Comparison of ENCODE assay signal across 23 cellular contexts in the genomic region with DNA sequence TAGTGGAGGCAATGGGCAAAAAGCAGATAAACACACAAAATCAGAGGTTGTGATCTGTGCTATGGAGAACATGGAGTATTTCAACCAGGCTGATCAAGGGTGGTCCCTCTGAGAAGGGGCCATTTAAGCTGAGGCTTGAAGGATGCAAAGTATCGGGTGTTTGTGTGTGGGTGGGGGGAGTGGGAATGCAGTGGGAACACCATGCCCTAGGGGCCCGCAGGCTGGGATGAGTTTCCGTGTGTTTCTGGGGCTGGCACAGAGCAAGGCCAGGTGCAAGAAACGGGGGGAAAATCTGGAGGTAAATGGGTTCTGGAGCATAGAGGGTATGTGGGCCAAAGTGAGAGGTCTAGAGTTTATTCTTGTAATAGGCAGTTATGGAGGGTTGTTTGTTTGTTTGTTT. TPM values are rescaled to one million over a fixed set of nuclear protein-coding genes. Genes with fewer than 3 reads are reported as not detected.
DNase-seq lines count a peak whose midpoint lies in the region; ATAC-seq and TF ChIP-seq lines count a peak whose summit lies in the region.
"Had no signal": no experiment of that assay in that cellular context is flagged by ENCODE, and none has a peak within 500 bp of the region (broad histone marks: within the 10 kb centered on the region; RNA-seq: fewer than 3 reads in every experiment).

No MANE protein-coding gene starts in this region.

- peaks cover 0 to 8% (median 2%) of the 10 kb centered on the region in 3 experiments; a peak in 5 of 7 replicates for H3K36me3 Mint-ChIP-seq in H9 (ENCODE audit: insufficient read depth in 1 of 3, low read depth in 3 of 3)
- H3K36me3 Mint-ChIP-seq: activated naive CD4-positive, alpha-beta T cell treated with anti-CD3 and anti-CD28 coated beads, Interleukin-2, amount 50 U/mL, for 24 hours; natural killer cell treated with Interleukin-12 subunit alpha and Interleukin-12 subunit beta and Interleukin-15 and Interleukin-18, amount 100 ng/mL, for 72 hours had no signal

- H3K79me2 ChIP-seq in H9 (ENCODE audit: insufficient read depth, low read length) = no peaks in the 10 kb centered on the region

- H3K4me1 Mint-ChIP-seq in H9 = peaks cover 30 to 31% of the 10 kb centered on the region in 2 experiments
- H3K4me1 Mint-ChIP-seq: activated CD4-positive, alpha-beta memory T cell treated with anti-CD3 and anti-CD28 coated beads, Interleukin-2, amount 10 ng/mL, durations not matched to agents 7 days and 5 days; activated naive CD4-positive, alpha-beta T cell treated with anti-CD3 and anti-CD28 coated beads, Interleukin-2, amount 50 U/mL, for 24 hours; B cell had no signal

- no peaks in the 10 kb centered on the region for H4K20me1 ChIP-seq in H9 (ENCODE audit: control insufficient read depth, insufficient read depth, insufficient read length)

- H3K4me1 ChIP-seq in H9 (ENCODE audit: insufficient read depth, low read length) (no peaks in the 10 kb centered on the region; the same call in 1 of the 2 replicates), skeletal muscle tissue (ENCODE audit: control insufficient read depth in 3 of 3, insufficient read depth in 3 of 3, low read length in 3 of 3) (peaks cover 16% of the 10 kb centered on the region in 3 donors)
- H3K4me1 ChIP-seq: SJSA1 had no signal

- ATAC-seq in HG02852 (IDR thresholded peaks at IDR 0.05; ENCODE audit: unreplicated experiment) = no peak
- ATAC-seq: natural killer cell treated with Interleukin-12 subunit alpha and Interleukin-12 subunit beta and Interleukin-15 and Interleukin-18, amount 100 ng/mL, for 72 hours had no signal

- no peak overlapping the region for H3K4me3 ChIP-seq in skeletal muscle tissue (ENCODE audit: low read length in 3 of 3)
- H3K4me3 ChIP-seq: cardiac muscle cell, esophagus squamous epithelium, K562, SJSA1 had no signal

- no peak overlapping the region for H4K91ac ChIP-seq in H9 (ENCODE audit: insufficient read length, low read depth, low read length)

- H3K4ac ChIP-seq in H9 (ENCODE audit: low read depth, low read length) = no peak overlapping the region

- no peaks in the 10 kb centered on the region for H3K23me2 ChIP-seq in H9 (ENCODE audit: insufficient read length, low read depth, low read length, poor library complexity, severe bottlenecking)

- no peak overlapping the region for H2AFZ ChIP-seq in H9 (ENCODE audit: low read length)

- no peaks in the 10 kb centered on the region for H3K9me3 Mint-ChIP-seq in H9
- H3K9me3 Mint-ChIP-seq: activated CD4-positive, alpha-beta memory T cell treated with anti-CD3 and anti-CD28 coated beads, Interleukin-2, amount 10 ng/mL, durations not matched to agents 7 days and 5 days; activated naive CD4-positive, alpha-beta T cell treated with anti-CD3 and anti-CD28 coated beads, Interleukin-2, amount 50 U/mL, for 24 hours; activated T-helper 2 cell treated with anti-CD3 and anti-CD28 coated beads, Interferon-gamma antibody, Interleukin-2, Interleukin-4, amounts not matched to agents 10 μg/mL and 5 μg/mL and 100 μg/mL, durations not matched to agents 14 hours and 24 hours and 36 hours; natural killer cell treated with Interleukin-12 subunit alpha and Interleukin-12 subunit beta and Interleukin-15 and Interleukin-18, amount 100 ng/mL, for 72 hours had no signal

- no peak overlapping the region for H2BK20ac ChIP-seq in H9 (ENCODE audit: low read depth, low read length, poor library complexity, severe bottlenecking)

- WGBS in H9 (ENCODE audit: extremely low coverage, insufficient read length, low lambda C conversion rate) = no CpG with 5 or more reads among the region's 4 CpGs

- H3K9ac ChIP-seq in H9 (ENCODE audit: extremely low read depth, insufficient read length, low read length) = no peak overlapping the region
- peak overlapping the region in 1 of 3 donors; percentile 21 for H3K9ac ChIP-seq in skeletal muscle tissue (ENCODE audit: low read depth in 1 of 3, low read length in 3 of 3)

- H3K27ac ChIP-seq in H9 (ENCODE audit: insufficient read length, low read depth, low read length) (no peak overlapping the region), cingulate gyrus (ENCODE audit: low read depth, low read length) (peak overlapping the region; percentile 70), skeletal muscle tissue (ENCODE audit: low read depth, low read length) (peak overlapping the region; percentile 1)
- H3K27ac ChIP-seq: cardiac muscle cell, SJSA1 had no signal

- no peak overlapping the region for H2BK5ac ChIP-seq in H9 (ENCODE audit: insufficient read length, low read length)

- no peak overlapping the region for H3K14ac ChIP-seq in H9 (ENCODE audit: insufficient read depth, low read length)

- H3K27me3 ChIP-seq in H9 (ENCODE audit: insufficient read depth, low read length) = no peaks in the 10 kb centered on the region
- no peaks in the 10 kb centered on the region for H3K27me3 ChIP-seq in skeletal muscle tissue (ENCODE audit: control insufficient read depth in 3 of 3, insufficient read depth in 3 of 3, low read length in 3 of 3)
- H3K27me3 ChIP-seq: cardiac muscle cell, esophagus squamous epithelium, SJSA1 had no signal

- no peak overlapping the region for H3K18ac ChIP-seq in H9 (ENCODE audit: insufficient read length, low read depth, low read length)

- no peak overlapping the region for H2AK5ac ChIP-seq in H9 (ENCODE audit: insufficient read length, low read length)

- no peaks in the 10 kb centered on the region; the same call in 1 of the 2 replicates for H3K27me3 Mint-ChIP-seq in H9 (ENCODE audit: low read depth)
- H3K27me3 Mint-ChIP-seq: activated CD4-positive, alpha-beta memory T cell treated with anti-CD3 and anti-CD28 coated beads, Interleukin-2, amount 10 ng/mL, durations not matched to agents 7 days and 5 days; activated naive CD4-positive, alpha-beta T cell treated with anti-CD3 and anti-CD28 coated beads, Interleukin-2, amount 50 U/mL, for 24 hours; B cell; natural killer cell treated with Interleukin-12 subunit alpha and Interleukin-12 subunit beta and Interleukin-15 and Interleukin-18, amount 100 ng/mL, for 72 hours had no signal

- no peak overlapping the region for H3K56ac ChIP-seq in H9 (ENCODE audit: insufficient read length, low read depth, low read length)

- peaks cover 0 to 3% (median 0%) of the 10 kb centered on the region in 3 donors for H3K36me3 ChIP-seq in skeletal muscle tissue (ENCODE audit: control insufficient read depth in 3 of 3, insufficient read depth in 3 of 3, low read length in 3 of 3)
- H3K36me3 ChIP-seq: cardiac muscle cell, esophagus squamous epithelium, SJSA1 had no signal

- H3K79me1 ChIP-seq in H9 (ENCODE audit: insufficient read depth, low read depth, low read length, poor library complexity, severe bottlenecking) = no peaks in the 10 kb centered on the region

- H3K27ac Mint-ChIP-seq in H9 = peak overlapping the region in 2 of 3 experiments; percentile 80 to 83; a peak in 4 of 7 replicates
- H3K27ac Mint-ChIP-seq: activated CD4-positive, alpha-beta memory T cell treated with anti-CD3 and anti-CD28 coated beads, Interleukin-2, amount 10 ng/mL, durations not matched to agents 7 days and 5 days; activated naive CD4-positive, alpha-beta T cell treated with anti-CD3 and anti-CD28 coated beads, Interleukin-2, amount 50 U/mL, for 24 hours; activated T-helper 2 cell treated with anti-CD3 and anti-CD28 coated beads, Interferon-gamma antibody, Interleukin-2, Interleukin-4, amounts not matched to agents 10 μg/mL and 5 μg/mL and 100 μg/mL, durations not matched to agents 14 hours and 24 hours and 36 hours; B cell; natural killer cell treated with Interleukin-12 subunit alpha and Interleukin-12 subunit beta and Interleukin-15 and Interleukin-18, amount 100 ng/mL, for 72 hours had no signal

- H4K5ac ChIP-seq in H9 (ENCODE audit: insufficient read length, low read depth, low read length) = no peak overlapping the region

- DNase-seq in H9 (no peak), mesenteric fat pad (ENCODE audit: low spot score) (peak; percentile 35), COR-L47 (lab: John Stamatoyannopoulos, UW) (no peak), C1 segment of cervical spinal cord (lab: John Stamatoyannopoulos, UW) (no peak)
- DNase-seq: activated CD4-positive, alpha-beta memory T cell treated with anti-CD3 and anti-CD28 coated beads, Interleukin-2, amount 10 ng/mL, durations not matched to agents 7 days and 5 days; activated CD4-positive, CD25-positive, alpha-beta regulatory T cell treated with anti-CD3 and anti-CD28 coated beads, Interleukin-2, amount 50 U/mL, for 72 hours; DMS53; esophagus squamous epithelium; GDM1; NCI-H1417; NCI-H226; stimulated activated naive CD4-positive, alpha-beta T cell treated with Interleukin-2 at 50 U/mL for 16 hours; T-helper 1 cell had no signal

- H3K4me3 Mint-ChIP-seq in H9 = no peak overlapping the region
- H3K4me3 Mint-ChIP-seq: activated CD4-positive, alpha-beta memory T cell treated with anti-CD3 and anti-CD28 coated beads, Interleukin-2, amount 10 ng/mL, durations not matched to agents 7 days and 5 days; activated naive CD4-positive, alpha-beta T cell treated with anti-CD3 and anti-CD28 coated beads, Interleukin-2, amount 50 U/mL, for 24 hours; B cell; natural killer cell treated with Interleukin-12 subunit alpha and Interleukin-12 subunit beta and Interleukin-15 and Interleukin-18, amount 100 ng/mL, for 72 hours had no signal

- no peak overlapping the region for H3K4me2 ChIP-seq in H9 (ENCODE audit: insufficient read depth, insufficient read length, low read length)

- H2BK12ac ChIP-seq in H9 (ENCODE audit: insufficient read length, low read depth, low read length) = no peak overlapping the region

- no peak for TF ChIP-seq CTCF in H9 (conservative IDR thresholded peaks at IDR 0.05)

- no peak overlapping the region for H3K23ac ChIP-seq in H9 (ENCODE audit: insufficient read length, low read depth, low read length)

- no peak overlapping the region for H2BK120ac ChIP-seq in H9 (ENCODE audit: low read depth, low read length, poor library complexity, severe bottlenecking)

- H3K9me3 ChIP-seq in H9 (ENCODE audit: control insufficient read depth, low read depth, low read length) (no peaks in the 10 kb centered on the region), skeletal muscle tissue (ENCODE audit: control insufficient read depth in 3 of 3, low read length in 3 of 3) (no peaks in the 10 kb centered on the region)
- H3K9me3 ChIP-seq: esophagus squamous epithelium, SJSA1 had no signal

- no peak overlapping the region for H3T11ph ChIP-seq in H9 (ENCODE audit: low read length)

- H2BK15ac ChIP-seq in H9 (ENCODE audit: low read depth, low read length) = no peak overlapping the region

- no peak overlapping the region for H4K8ac ChIP-seq in H9 (replicated peaks; ENCODE audit: insufficient read length, low read depth, low read length)

RNA-seq across cellular contexts. Expression of a gene that starts 13.8 kb away (rescaled TPM):
- 370 and 405 TPM in 2 replicates for total RNA-seq in H9 (2021)
- total RNA-seq in mesenteric fat pad = 202 TPM
- 24.0 TPM for total RNA-seq in skeletal muscle tissue
